19 cellular contexts compared by ENCODE assay signal in the genomic region with DNA sequence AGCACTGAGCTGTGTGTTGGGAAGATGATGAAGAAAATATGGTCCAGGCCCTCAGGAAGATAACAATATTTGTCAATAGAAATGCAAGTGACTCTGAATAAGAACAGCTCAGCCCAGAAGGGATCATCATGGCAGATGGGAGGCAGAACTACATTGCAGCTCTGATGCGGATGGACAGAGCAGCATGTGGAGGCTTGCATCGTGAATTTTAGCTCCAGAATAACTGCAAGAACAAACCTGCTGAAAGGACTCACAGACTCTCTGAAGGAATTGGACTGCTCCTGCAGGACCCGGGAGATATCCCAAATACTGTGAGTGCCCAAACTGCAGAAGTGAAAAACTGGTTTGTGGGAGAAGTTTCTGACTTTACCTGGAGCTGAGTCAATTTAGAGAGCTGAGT.
"Had no signal": no experiment of that assay in that cellular context is flagged by ENCODE, and none has a peak within 500 bp of the region (broad histone marks: within the 10 kb centered on the region; RNA-seq: fewer than 3 reads in every experiment).

No MANE protein-coding gene starts in this region.

- H3K36me3 ChIP-seq: brain microvascular endothelial cell, lower lobe of right lung, prostate gland had no signal

- DNase-seq: activated CD4-positive, alpha-beta T cell treated with anti-CD3 and anti-CD28 coated beads, Interleukin-2, amount 50 U/mL, for 48 hours; activated CD4-positive, CD25-positive, alpha-beta regulatory T cell treated with anti-CD3 and anti-CD28 coated beads, Interleukin-2, amount 50 U/mL, for 72 hours; activated effector memory CD4-positive, alpha-beta T cell treated with anti-CD3 and anti-CD28 coated beads, Interleukin-2, amount 50 U/mL, for 16 hours; activated T-cell treated with anti-CD3 and anti-CD28 coated beads, Interleukin-2, amount 50 U/mL, for 4 hours; cerebellar nuclear complex; effector CD8-positive, alpha-beta T cell; left colon; lower lobe of right lung; nephron progenitor cell; occipital lobe; right cardiac atrium; stimulated activated CD4-positive, alpha-beta T cell treated with anti-CD3 and anti-CD28 coated beads, Interleukin-4, amount 100 ng/mL, for 1 hour; stimulated activated naive CD4-positive, alpha-beta T cell treated with Interleukin-2 at 50 U/mL for 16 hours had no signal

- ATAC-seq: activated T-cell treated with anti-CD3 and anti-CD28 coated beads, Interleukin-2, amount 50 U/mL, for 4 hours; left colon; lower lobe of right lung; right cardiac atrium had no signal

- H3K4me1 Mint-ChIP-seq: mesothelial cell of epicardium, nephron progenitor cell had no signal

- H3K4me1 ChIP-seq: lower lobe of right lung, prostate gland, tibial nerve had no signal

- H3K27ac ChIP-seq: brain microvascular endothelial cell, lower lobe of right lung, prostate gland, tibial nerve had no signal

- H3K4me3 ChIP-seq: lower lobe of right lung, prostate gland, skin epidermis, tibial nerve had no signal

- H3K27ac Mint-ChIP-seq: activated naive CD8-positive, alpha-beta T cell; mesothelial cell of epicardium; nephron progenitor cell had no signal

- H3K9me3 ChIP-seq: lower lobe of right lung, prostate gland had no signal

- H3K27me3 ChIP-seq: brain microvascular endothelial cell, tibial nerve had no signal

- H3K9me3 Mint-ChIP-seq: activated T-cell treated with anti-CD3 and anti-CD28 coated beads, Interleukin-2, amount 50 U/mL, for 4 hours had no signal

- H3K4me3 Mint-ChIP-seq: activated naive CD8-positive, alpha-beta T cell; activated T-cell treated with anti-CD3 and anti-CD28 coated beads, Interleukin-2, amount 50 U/mL, for 4 hours; mesothelial cell of epicardium; nephron progenitor cell had no signal

- H3K27me3 Mint-ChIP-seq: activated naive CD8-positive, alpha-beta T cell had no signal
